Comparison of ENCODE assay signal across 17 cellular contexts in genomic region chr5:112697833-112698232, GRCh38. TPM values are rescaled to one million over a fixed set of nuclear protein-coding genes. Genes with fewer than 3 reads are reported as not detected.
DNase-seq lines count a peak whose midpoint lies in the region; ATAC-seq, FAIRE-seq and TF ChIP-seq lines count a peak whose summit lies in the region.
"Had no signal": no experiment of that assay in that cellular context is flagged by ENCODE, and none has a peak within 500 bp of the region (broad histone marks: within the 10 kb centered on the region; RNA-seq: fewer than 3 reads in every experiment).

No MANE protein-coding gene starts in this region.

- POLR2A ChIA-PET in PC-9 (lab: Charles Lee; ENCODE audit: unreplicated experiment) (interaction anchor here (0.7 kb wide), 1 partner anchor 59 kb away, joined by 4 read pairs; no protein-coding TSS in a partner anchor), K562 (lab: Yijun Ruan, JAX) (interaction anchor here (1.3 kb wide), 1 partner anchor 10 kb away, joined by 3 read pairs; no protein-coding TSS in a partner anchor)

- H3K4me2 ChIP-seq in PC-9: peak overlapping the region; percentile 22; the same call in 1 of the 2 replicates
- H3K4me2 ChIP-seq in K562 (ENCODE audit: insufficient read depth, low read length): no peak overlapping the region
- H3K4me2 ChIP-seq in parathyroid adenoma (ENCODE audit: low read length): no peak overlapping the region
- H3K4me2 ChIP-seq: BLaER1 had no signal

- DNase-seq in DMS 273 (lab: John Stamatoyannopoulos, UW; ENCODE audit: unreplicated experiment): peak; percentile 45
- DNase-seq in DMS 273 treated with DMSO at 0.1 percent for 48 hours (lab: John Stamatoyannopoulos, UW): no peak
- no peak for DNase-seq in PC-9
- DNase-seq in K562 (ENCODE audit: extremely low read depth in 1 of 4, low spot score in 3 of 4): peak in 1 of 4 experiments; percentile 48
- no peak for DNase-seq in right cardiac atrium
- DNase-seq: AML-193; Caco-2; CD8-positive, alpha-beta memory T cell; GOT3; HFFc6 had no signal

- WGBS in K562 (ENCODE audit: insufficient coverage, low coverage, missing lambda C conversion rate): 23% methylated on average over 2 of the region's 2 CpGs
- 83% methylated on average over 2 of the region's 2 CpGs for WGBS in right cardiac atrium

- no peak for TF ChIP-seq RAD21 in K562 (CRISPR knock-in tag; conservative IDR thresholded peaks at IDR 0.05 in 1 of 2, IDR thresholded peaks at IDR 0.05 in 1 of 2)

- peak; percentile 24; the same call in 1 of the 3 replicates for ATAC-seq in K562
- ATAC-seq in right cardiac atrium: no peak
- no peak for ATAC-seq in HG03439 (IDR thresholded peaks at IDR 0.05; ENCODE audit: unreplicated experiment)
- no peak for ATAC-seq in GM19351 (IDR thresholded peaks at IDR 0.05; ENCODE audit: unreplicated experiment)

- no peak for TF ChIP-seq EP300 in K562 (IDR thresholded peaks at IDR 0.05; ENCODE audit: low read length)

- H3K4me1 ChIP-seq in PC-9 (replicated peaks; ENCODE audit: insufficient read depth) (no peaks in the 10 kb centered on the region), K562 (replicated peaks in 1 of 2; ENCODE audit: control insufficient read depth in 2 of 2, insufficient read depth in 2 of 2, low read length in 2 of 2) (peaks cover 0 to 18% of the 10 kb centered on the region in 2 experiments; a peak in 2 of 5 replicates), parathyroid adenoma (no peaks in the 10 kb centered on the region), right cardiac atrium (ENCODE audit: control insufficient read depth, insufficient read depth, low read length) (peaks cover 1% of the 10 kb centered on the region)

- H3K9me3 ChIP-seq in PC-9 (ENCODE audit: insufficient read depth, low read depth) (no peaks in the 10 kb centered on the region), K562 (replicated peaks; ENCODE audit: control insufficient read depth, insufficient read depth, low read depth, low read length) (no peaks in the 10 kb centered on the region), parathyroid adenoma (ENCODE audit: control insufficient read depth, low read length) (no peaks in the 10 kb centered on the region), right cardiac atrium (ENCODE audit: control insufficient read depth, low read length) (no peaks in the 10 kb centered on the region)
- H3K9me3 ChIP-seq: BLaER1, Caco-2, HAP-1 had no signal

- H3K4me3 ChIP-seq in PC-9 (no peak overlapping the region), K562 (no peak overlapping the region), parathyroid adenoma (ENCODE audit: low read depth, low read length) (no peak overlapping the region), right cardiac atrium (ENCODE audit: low read length) (no peak overlapping the region)
- H3K4me3 ChIP-seq: BLaER1, HAP-1 had no signal

- TF ChIP-seq CTCF in PC-9 (conservative IDR thresholded peaks at IDR 0.05): no peak
- TF ChIP-seq CTCF in K562 (IDR thresholded peaks at IDR 0.05 in 2 of 3, conservative IDR thresholded peaks at IDR 0.05 in 1 of 3; ENCODE audit: insufficient read depth in 2 of 3, low read depth in 1 of 3, low read length in 3 of 3): no peak
- TF ChIP-seq CTCF in parathyroid adenoma (IDR thresholded peaks at IDR 0.05): no peak

- BruUV-seq in PC-9 (replicated peaks; lab: Mats Ljungman, UMichigan) (no TSS peak), K562 (replicated peaks; lab: Mats Ljungman, UMichigan) (no TSS peak)

- H3F3A ChIP-seq in PC-9 (ENCODE audit: insufficient read depth, low read depth): no peaks in the 10 kb centered on the region

- no peak overlapping the region for H3K27ac ChIP-seq in PC-9
- no peak overlapping the region for H3K27ac ChIP-seq in K562 (ENCODE audit: extremely low read depth, low read depth, low read length)
- no peak overlapping the region for H3K27ac ChIP-seq in parathyroid adenoma
- no peak overlapping the region for H3K27ac ChIP-seq in right cardiac atrium (ENCODE audit: low read length)
- H3K27ac ChIP-seq: 22Rv1, BLaER1 had no signal

- H3K27me3 ChIP-seq in PC-9 (ENCODE audit: insufficient read depth, low read depth): no peaks in the 10 kb centered on the region
- no peaks in the 10 kb centered on the region for H3K27me3 ChIP-seq in K562 (ENCODE audit: control insufficient read depth in 2 of 2, insufficient read depth in 2 of 2, low read length in 2 of 2)
- H3K27me3 ChIP-seq in parathyroid adenoma (ENCODE audit: control insufficient read depth, insufficient read depth, low read length): no peaks in the 10 kb centered on the region
- no peaks in the 10 kb centered on the region for H3K27me3 ChIP-seq in right cardiac atrium (ENCODE audit: control insufficient read depth, insufficient read depth)
- H3K27me3 ChIP-seq: BLaER1 had no signal

- no peaks in the 10 kb centered on the region for H3K9me2 ChIP-seq in PC-9 (ENCODE audit: insufficient read depth)

- no peaks in the 10 kb centered on the region for H3K9me1 ChIP-seq in K562 (ENCODE audit: control insufficient read depth, insufficient read depth, low read length)

- no peak for TF ChIP-seq POLR2A in K562 (conservative IDR thresholded peaks at IDR 0.05)

- H3K79me2 ChIP-seq in PC-9 (ENCODE audit: low read depth) (no peaks in the 10 kb centered on the region), K562 (ENCODE audit: control insufficient read depth, insufficient read depth, low read length) (no peaks in the 10 kb centered on the region), parathyroid adenoma (no peaks in the 10 kb centered on the region)

- H4K20me1 ChIP-seq in PC-9 (ENCODE audit: insufficient read depth) (no peaks in the 10 kb centered on the region), K562 (replicated peaks; ENCODE audit: control insufficient read depth, insufficient read depth, low read length) (no peaks in the 10 kb centered on the region)
- H4K20me1 ChIP-seq: BLaER1 had no signal

- CTCF ChIA-PET in PC-9 (lab: Charles Lee) (no interaction called here), K562 (lab: Yijun Ruan, JAX; ENCODE audit: low intra/inter-chr PET ratio) (no interaction called here)

- H3K36me3 ChIP-seq in PC-9 (ENCODE audit: low read depth) (no peaks in the 10 kb centered on the region), K562 (ENCODE audit: control insufficient read depth, insufficient read depth, low read length) (no peaks in the 10 kb centered on the region), parathyroid adenoma (ENCODE audit: control insufficient read depth, insufficient read depth, low read length) (no peaks in the 10 kb centered on the region)
- H3K36me3 ChIP-seq: BLaER1, HAP-1 had no signal

- H3K9ac ChIP-seq in K562 (ENCODE audit: insufficient read depth in 1 of 2, low read depth in 2 of 2, low read length in 2 of 2) (no peak overlapping the region), parathyroid adenoma (no peak overlapping the region)
- H3K9ac ChIP-seq: BLaER1 had no signal

- H2AFZ ChIP-seq in PC-9 (no peak overlapping the region), K562 (ENCODE audit: low read depth, low read length) (no peak overlapping the region), parathyroid adenoma (peak overlapping the region; percentile 68)

- intact Hi-C loops in PC-9 (cut with micrococcal nuclease; ENCODE audit: unreplicated experiment): no loop called here
- intact Hi-C loops in K562 (cut with micrococcal nuclease): loop anchor here (2.0 to 10.0 kb wide), 2 partner anchors 41 to 907 kb away; no protein-coding TSS in a partner anchor
- intact Hi-C loops in right cardiac atrium (cut with DNase I): no loop called here

- in situ Hi-C loops in K562 (cut with MboI): no loop called here

- peak; percentile 71 for FAIRE-seq in K562 (lab: Jason Lieb, UNC)
- FAIRE-seq: GM18507 had no signal

TF ChIP-seq in K562, 482 proteins besides CTCF, POLR2A, EP300 and RAD21 (continues in another document):
- no peak for TF ChIP-seq USF2 (CRISPR knock-in tag; IDR thresholded peaks at IDR 0.05)
- no peak for TF ChIP-seq ZFPM2 (CRISPR knock-in tag; IDR thresholded peaks at IDR 0.05)
- no peak for TF ChIP-seq HMG20B (CRISPR knock-in tag; IDR thresholded peaks at IDR 0.05)
- no peak for TF ChIP-seq YBX1 (IDR thresholded peaks at IDR 0.05)
- no peak for TF ChIP-seq ZBTB43 (CRISPR knock-in tag; IDR thresholded peaks at IDR 0.05)
- TF ChIP-seq SP1 (CRISPR knock-in tag; IDR thresholded peaks at IDR 0.05): no peak

RNA-seq across cellular contexts. Expression of gene APC, which starts 39.9 kb away (rescaled TPM):
- 22.9 and 23.5 TPM in 2 replicates for total RNA-seq in PC-9 (2021)
- 35.7 and 76.1 TPM in 2 replicates for total RNA-seq in K562 (2011; cell fraction: chromatin; rRNA removed; ENCODE audit: low replicate concordance)
- 25.2 and 36.2 TPM in 2 replicates for total RNA-seq in K562 (2011; cell fraction: nucleolus; rRNA removed)
- total RNA-seq in K562 (2011; cell fraction: nucleoplasm; rRNA removed): 42.7 and 58.9 TPM in 2 replicates
- 24.3 and 25.5 TPM in 2 replicates for total RNA-seq in K562 (2014; rRNA removed)
- total RNA-seq in K562 (2014; rRNA removed; fragmentation: Illumina TruSeq; extraction: Trizol): 23.8 and 29.3 TPM in 2 replicates
- total RNA-seq in K562 (2015; rRNA removed; fragmentation: Illumina TruSeq; extraction: Trizol): 29.1 and 29.5 TPM in 2 replicates
- 27.3 and 27.6 TPM in 2 replicates for total RNA-seq in K562 (2021)
- 11.8 and 15.4 TPM in 2 replicates for polyA plus RNA-seq in K562 (2011; rRNA removed)
- polyA plus RNA-seq in K562 (2011; cell fraction: cytosol; rRNA removed): 5.1 and 5.9 TPM in 2 replicates
- 16.5 and 25.8 TPM in 2 replicates for polyA plus RNA-seq in K562 (2011; cell fraction: nucleus; rRNA removed)
- 7.5 and 10.9 TPM in 2 replicates for polyA plus RNA-seq in K562 (2012)
- 14.8 and 15.4 TPM in 2 replicates for polyA plus RNA-seq in K562 (2014; fragmentation: Illumina TruSeq; extraction: Trizol)
- polyA plus RNA-seq in K562 (2014; fragmentation: Nextera tagmentation; extraction: Ambion mirVana): 1 to 10 TPM; 5.7 to 9.3 TPM
- 8.9 and 10.9 TPM in 2 replicates for polyA plus RNA-seq in K562 (2014; rRNA removed)
- 76.0 and 81.2 TPM in 2 replicates for polyA minus RNA-seq in K562 (2011; rRNA and poly(A)+ RNA removed)
- 20.0 and 24.2 TPM in 2 replicates for polyA minus RNA-seq in K562 (2011; cell fraction: cytosol; rRNA and poly(A)+ RNA removed)
- polyA minus RNA-seq in K562 (2011; cell fraction: nucleus; rRNA and poly(A)+ RNA removed): 52.5 and 71.9 TPM in 2 replicates
- total RNA-seq in right cardiac atrium: 10 to 100 TPM; 41.2 to 46.3 (median 41.8) TPM
- polyA plus RNA-seq in right cardiac atrium: 5.4 TPM
